25 cellular contexts compared by ENCODE assay signal in the genomic region with DNA sequence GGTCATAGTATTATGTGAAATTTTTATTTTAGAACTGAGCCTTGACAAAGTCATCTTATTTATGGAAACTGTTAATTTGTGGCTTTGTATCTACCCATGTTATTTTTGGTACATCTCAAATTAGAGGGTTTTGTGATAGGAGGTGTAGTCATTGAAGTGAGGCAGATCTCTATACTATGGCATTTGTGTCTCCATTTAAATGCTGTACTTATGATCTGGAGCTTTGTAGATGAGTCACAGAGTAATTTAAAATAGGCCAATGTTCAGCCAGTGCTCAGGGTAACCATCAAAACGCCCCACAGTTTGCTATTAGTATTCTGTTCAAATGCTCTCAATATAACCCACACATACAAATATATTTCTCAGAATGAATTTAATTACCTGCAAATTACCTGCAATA.
"Had no signal": no experiment of that assay in that cellular context is flagged by ENCODE, and none has a peak within 500 bp of the region (broad histone marks: within the 10 kb centered on the region; RNA-seq: fewer than 3 reads in every experiment).

No MANE protein-coding gene starts in this region.

- H3K36me3 Mint-ChIP-seq: mesothelial cell of epicardium; naive B cell; natural killer cell treated with Interleukin-12 subunit alpha and Interleukin-12 subunit beta and Interleukin-15 and Interleukin-18, amount 100 ng/mL, for 72 hours; stimulated activated naive B cell treated with anti-CD40 and anti-IgM and Interleukin-4, amounts not matched to agents 10 μg/mL and 1 μg/mL and 100 μg/mL, for 72 hours had no signal

- H3K9me3 Mint-ChIP-seq: mesothelial cell of epicardium; naive B cell; natural killer cell treated with Interleukin-12 subunit alpha and Interleukin-12 subunit beta and Interleukin-15 and Interleukin-18, amount 100 ng/mL, for 72 hours; neural progenitor cell; stimulated activated naive B cell treated with anti-CD40 and anti-IgM and Interleukin-4, amounts not matched to agents 10 μg/mL and 1 μg/mL and 100 μg/mL, for 72 hours; stimulated activated naive CD8-positive, alpha-beta T cell treated with anti-CD3 and anti-CD28 coated beads, Interleukin-15, Interleukin-2, amounts not matched to agents 100 ng/mL and 50 ng/mL, for 24 hours had no signal

- DNase-seq: dorsolateral prefrontal cortex; effector CD4-positive, alpha-beta T cell; heart left ventricle; left cardiac atrium; left lung; mesenchymal stem cell; mucosa of descending colon; naive B cell; right cardiac atrium; sigmoid colon; stimulated activated CD4-positive, alpha-beta T cell treated with anti-CD3 and anti-CD28 coated beads, Interleukin-15, amount 100 ng/mL, for 24 hours; stimulated activated CD4-positive, alpha-beta T cell treated with anti-CD3 and anti-CD28 coated beads, Interleukin-2, amount 100 ng/mL, for 48 hours; stimulated activated naive B cell treated with anti-CD40 and anti-IgM and Interleukin-4, amounts not matched to agents 10 μg/mL and 1 μg/mL and 100 μg/mL, for 72 hours; upper lobe of left lung had no signal

- H3K27me3 ChIP-seq: dorsolateral prefrontal cortex, gastroesophageal sphincter, heart left ventricle, hepatocyte, left lung, neural progenitor cell, sigmoid colon, tibial nerve, upper lobe of left lung had no signal

- H3K4me1 ChIP-seq: gastroesophageal sphincter, heart left ventricle, left lung, parathyroid adenoma, sigmoid colon, tibial nerve, upper lobe of left lung had no signal

- H3K4me1 Mint-ChIP-seq: naive B cell; stimulated activated naive B cell treated with anti-CD40 and anti-IgM and Interleukin-4, amounts not matched to agents 10 μg/mL and 1 μg/mL and 100 μg/mL, for 72 hours had no signal

- H3K27me3 Mint-ChIP-seq: naive B cell; progenitor cell of endocrine pancreas; stimulated activated naive B cell treated with anti-CD40 and anti-IgM and Interleukin-4, amounts not matched to agents 10 μg/mL and 1 μg/mL and 100 μg/mL, for 72 hours; stimulated activated naive CD8-positive, alpha-beta T cell treated with anti-CD3 and anti-CD28 coated beads, Interleukin-15, Interleukin-2, amounts not matched to agents 100 ng/mL and 50 ng/mL, for 24 hours had no signal

- H3K4me3 Mint-ChIP-seq: mesothelial cell of epicardium; naive B cell; natural killer cell treated with Interleukin-12 subunit alpha and Interleukin-12 subunit beta and Interleukin-15 and Interleukin-18, amount 100 ng/mL, for 72 hours; neural progenitor cell; stimulated activated naive B cell treated with anti-CD40 and anti-IgM and Interleukin-4, amounts not matched to agents 10 μg/mL and 1 μg/mL and 100 μg/mL, for 72 hours; stimulated activated naive CD8-positive, alpha-beta T cell treated with anti-CD3 and anti-CD28 coated beads, Interleukin-15, Interleukin-2, amounts not matched to agents 100 ng/mL and 50 ng/mL, for 24 hours had no signal

- H3K27ac Mint-ChIP-seq: mesothelial cell of epicardium; naive B cell; natural killer cell treated with Interleukin-12 subunit alpha and Interleukin-12 subunit beta and Interleukin-15 and Interleukin-18, amount 100 ng/mL, for 72 hours; neural progenitor cell; progenitor cell of endocrine pancreas; stimulated activated naive B cell treated with anti-CD40 and anti-IgM and Interleukin-4, amounts not matched to agents 10 μg/mL and 1 μg/mL and 100 μg/mL, for 72 hours; stimulated activated naive CD8-positive, alpha-beta T cell treated with anti-CD3 and anti-CD28 coated beads, Interleukin-15, Interleukin-2, amounts not matched to agents 100 ng/mL and 50 ng/mL, for 24 hours had no signal

- ATAC-seq: gastroesophageal sphincter; left cardiac atrium; left lung; mucosa of descending colon; natural killer cell treated with Interleukin-12 subunit alpha and Interleukin-12 subunit beta and Interleukin-15 and Interleukin-18, amount 100 ng/mL, for 72 hours; right cardiac atrium; stimulated activated naive B cell treated with anti-CD40 and anti-IgM and Interleukin-4, amounts not matched to agents 10 μg/mL and 1 μg/mL and 100 μg/mL, for 72 hours had no signal

- H3K27ac ChIP-seq: dorsolateral prefrontal cortex, gastroesophageal sphincter, heart left ventricle, hepatocyte, left lung, neural progenitor cell, parathyroid adenoma, sigmoid colon, skin epidermis, thoracic aorta, tibial nerve, upper lobe of left lung had no signal
